8 cellular contexts compared by ENCODE assay signal in genomic region chr19:58543826-58544590, GRCh38. TPM values are rescaled to one million over a fixed set of nuclear protein-coding genes. Genes with fewer than 3 reads are reported as not detected.
DNase-seq lines count a peak whose midpoint lies in the region; ATAC-seq and TF ChIP-seq lines count a peak whose summit lies in the region.

TSS of gene TRIM28 (plus strand) at chr19:58544064. CDS start at chr19:58544758, 694 bp downstream.

- H3K9me3 Mint-ChIP-seq in T-helper 1 cell treated with Interleukin-12 subunit alpha and Interleukin-12 subunit beta and Interleukin-4 antibody, amounts not matched to agents 30 μg/mL and 1 μg/mL, for 36 hours, result no peaks in the 10 kb centered on the region

- peak within 1 kb of the TSS; percentile 75 for H2AFZ ChIP-seq in mammary epithelial cell (ENCODE audit: low read depth, low read length)

- peaks cover 9% of the 10 kb centered on the region for H3K4me1 ChIP-seq in mammary epithelial cell (ENCODE audit: insufficient read depth, low read length)

- H3K27ac ChIP-seq in mammary epithelial cell (ENCODE audit: insufficient read depth, low read depth, low read length), result peak within 1 kb of the TSS; percentile 82

- no peaks in the 10 kb centered on the region for H3K27me3 ChIP-seq in mammary epithelial cell (ENCODE audit: insufficient read depth, low read length)

- H3K4me3 Mint-ChIP-seq in T-helper 1 cell treated with Interleukin-12 subunit alpha and Interleukin-12 subunit beta and Interleukin-4 antibody, amounts not matched to agents 30 μg/mL and 1 μg/mL, for 36 hours, result peak within 1 kb of the TSS; percentile 95

- in situ Hi-C loops in mammary epithelial cell (cut with MboI; ENCODE audit: low sequenced_read_pairs in 2 of 2), result no loop called here

- no TSS peak for BruUV-seq in mammary epithelial cell (replicated peaks; lab: Mats Ljungman, UMichigan)

- peaks cover 47% of the 10 kb centered on the region for H3K79me2 ChIP-seq in mammary epithelial cell (ENCODE audit: insufficient read depth, low read length)

- no peaks in the 10 kb centered on the region for H3K9me3 ChIP-seq in mammary epithelial cell (replicated peaks; ENCODE audit: insufficient read depth, low read length)

- H3K36me3 ChIP-seq in mammary epithelial cell (ENCODE audit: insufficient read depth, low read length), result peaks cover 19% of the 10 kb centered on the region

- peaks cover 10% of the 10 kb centered on the region for H3K27me3 Mint-ChIP-seq in T-helper 1 cell treated with Interleukin-12 subunit alpha and Interleukin-12 subunit beta and Interleukin-4 antibody, amounts not matched to agents 30 μg/mL and 1 μg/mL, for 36 hours (ENCODE audit: low read depth)

- H3K36me3 Mint-ChIP-seq in T-helper 1 cell treated with Interleukin-12 subunit alpha and Interleukin-12 subunit beta and Interleukin-4 antibody, amounts not matched to agents 30 μg/mL and 1 μg/mL, for 36 hours (ENCODE audit: low read depth), result peaks cover 33% of the 10 kb centered on the region

- dilution Hi-C loops in mammary epithelial cell (cut with HindIII; ENCODE audit: low sequenced_read_pairs), result no loop called here

- peaks cover 30% of the 10 kb centered on the region for H3K4me1 Mint-ChIP-seq in T-helper 1 cell treated with Interleukin-12 subunit alpha and Interleukin-12 subunit beta and Interleukin-4 antibody, amounts not matched to agents 30 μg/mL and 1 μg/mL, for 36 hours (ENCODE audit: low read depth)

- H3K27ac Mint-ChIP-seq in T-helper 1 cell treated with Interleukin-12 subunit alpha and Interleukin-12 subunit beta and Interleukin-4 antibody, amounts not matched to agents 30 μg/mL and 1 μg/mL, for 36 hours, result peak within 1 kb of the TSS; percentile 97

- H3K4me3 ChIP-seq in mammary epithelial cell (replicated peaks in 1 of 3; ENCODE audit: insufficient read depth in 1 of 3, low read depth in 2 of 3, low read length in 3 of 3), result peak within 1 kb of the TSS; percentile 69 to 90 (median 86)

- DNase-seq in mammary epithelial cell, result peak; percentile 99
- peak; percentile 99 for DNase-seq in iris pigment epithelial cell (ENCODE audit: low read depth)
- DNase-seq in stimulated activated CD4-positive, alpha-beta T cell treated with anti-CD3 and anti-CD28 coated beads, Interleukin-15, amount 100 ng/mL, for 24 hours, result peak; percentile 100
- DNase-seq in NCI-H748 (lab: John Stamatoyannopoulos, UW; ENCODE audit: unreplicated experiment), result no peak
- DNase-seq in NK-92 (lab: John Stamatoyannopoulos, UW; ENCODE audit: unreplicated experiment), result no peak

- intact Hi-C loops in mammary epithelial cell (cut with micrococcal nuclease), result loop anchor here (1.0 to 2.0 kb wide), 3 partner anchors 15 to 29 kb away; partner anchors contain the start of genes MZF1, UBE2M and ZBTB45

- peaks cover 12% of the 10 kb centered on the region for H4K20me1 ChIP-seq in mammary epithelial cell (ENCODE audit: insufficient read depth, low read length)

- TF ChIP-seq CTCF in mammary epithelial cell (conservative IDR thresholded peaks at IDR 0.05 in 1 of 2, IDR thresholded peaks at IDR 0.05 in 1 of 2; ENCODE audit: extremely low read depth in 1 of 2, insufficient read depth in 1 of 2, low read depth in 1 of 2, low read length in 2 of 2), result no peak

- H3K4me2 ChIP-seq in mammary epithelial cell (ENCODE audit: insufficient read depth, low read depth, low read length), result peak within 1 kb of the TSS; percentile 80

- 3% methylated on average over 7 of the region's 73 CpGs for WGBS in mammary epithelial cell (ENCODE audit: low coverage, missing lambda C conversion rate)

- CTCF ChIA-PET in mammary epithelial cell (lab: Charles Lee; ENCODE audit: low non-redundant PET), result interaction anchor here (0.7 to 1.0 kb wide), 2 partner anchors 24 to 25 kb away, joined by 3 to 6 read pairs; partner anchors contain the start of gene ZBTB45

- H3K9ac ChIP-seq in mammary epithelial cell (ENCODE audit: insufficient read depth, low read length), result peak within 1 kb of the TSS; percentile 80

- peak; percentile 73 for ATAC-seq in GM18867 (IDR thresholded peaks at IDR 0.05; ENCODE audit: unreplicated experiment)
- peak; percentile 83 for ATAC-seq in HG03095 (IDR thresholded peaks at IDR 0.05; ENCODE audit: unreplicated experiment)

RNA-seq across cellular contexts. Expression of gene TRIM28, which starts in this region (rescaled TPM):
- total RNA-seq in mammary epithelial cell, result 100 to 1,000 TPM; 180 to 331 TPM
- 386 TPM for polyA plus RNA-seq in mammary epithelial cell
- 1,355 TPM for polyA minus RNA-seq in mammary epithelial cell

Comparison
In these comparisons a context has a peak if more than half of its experiments do, and no peak if none do; other contexts are left out.
1. DNase-seq: peak in mammary epithelial cell (single experiment), iris pigment epithelial cell (single experiment) and stimulated activated CD4-positive, alpha-beta T cell treated with anti-CD3 and anti-CD28 coated beads, Interleukin-15, amount 100 ng/mL, for 24 hours (single experiment); none in NCI-H748 (single experiment) and NK-92 (single experiment).